Comparison of ENCODE assay signal across 6 cellular contexts in the genomic region with DNA sequence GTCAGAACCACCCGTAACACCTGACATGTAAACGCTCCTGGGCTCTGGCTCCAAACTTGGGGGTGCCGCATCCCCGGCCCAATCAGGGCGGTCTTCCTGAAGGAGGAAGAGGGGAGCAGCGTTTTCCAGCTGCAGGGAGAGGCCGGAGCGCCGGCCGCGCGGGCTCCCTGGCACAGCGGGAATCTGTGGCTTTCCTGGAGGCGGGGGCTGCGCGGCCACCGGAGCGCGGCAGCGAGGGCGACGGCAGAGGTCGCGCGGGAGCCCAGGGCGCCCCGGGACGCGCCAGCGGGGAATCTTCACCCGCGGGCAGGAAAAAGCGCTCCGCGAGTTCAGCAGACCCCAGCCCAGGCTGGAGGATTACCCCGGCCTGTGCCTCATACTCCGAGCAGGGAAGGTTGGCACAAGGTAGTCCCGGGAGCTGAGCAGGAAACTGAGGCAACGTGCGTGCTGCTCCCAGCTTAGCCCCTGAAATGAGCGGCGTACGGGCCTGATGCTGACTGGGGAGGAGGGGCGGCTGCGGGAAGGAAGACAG. TPM values are rescaled to one million over a fixed set of nuclear protein-coding genes. Genes with fewer than 3 reads are reported as not detected.
A peak's percentile ranks its signal among the peaks of the same experiment; 100 is the strongest.
DNase-seq lines count a peak whose midpoint lies in the region; ATAC-seq and TF ChIP-seq lines count a peak whose summit lies in the region.

No MANE protein-coding gene starts in this region.

- H3K36me3 ChIP-seq in thoracic aorta = no peaks in the 10 kb centered on the region

- H3K27ac ChIP-seq in foreskin keratinocyte (no peak overlapping the region), thoracic aorta (peak overlapping the region; percentile 36 to 83)

- H3K27me3 Mint-ChIP-seq in activated CD8-positive, alpha-beta memory T cell treated with anti-CD3 and anti-CD28 coated beads, Interleukin-2, amount 10 ng/mL, durations not matched to agents 7 days and 5 days = peaks cover 37% of the 10 kb centered on the region

- no peaks in the 10 kb centered on the region for H3K9me3 ChIP-seq in thoracic aorta

- H3K27me3 ChIP-seq in foreskin keratinocyte (peaks cover 54% of the 10 kb centered on the region), thoracic aorta (replicated peaks; ENCODE audit: insufficient read depth) (no peaks in the 10 kb centered on the region)

- CTCF ChIA-PET in activated CD8-positive, alpha-beta memory T cell treated with anti-CD3 and anti-CD28 coated beads, Interleukin-2, amount 10 ng/mL, durations not matched to agents 7 days and 5 days (lab: Charles Lee) = interaction anchor here (0.7 to 18.4 kb wide), 24 partner anchors 10 to 139 kb away, joined by 3 to 216 read pairs (median 7); a partner anchor contains a TSS

- H3K4me3 Mint-ChIP-seq in activated CD8-positive, alpha-beta memory T cell treated with anti-CD3 and anti-CD28 coated beads, Interleukin-2, amount 10 ng/mL, durations not matched to agents 7 days and 5 days = peak overlapping the region; percentile 74

- H3K27ac Mint-ChIP-seq in activated CD8-positive, alpha-beta memory T cell treated with anti-CD3 and anti-CD28 coated beads, Interleukin-2, amount 10 ng/mL, durations not matched to agents 7 days and 5 days = no peak overlapping the region

- H3K4me1 Mint-ChIP-seq in activated CD8-positive, alpha-beta memory T cell treated with anti-CD3 and anti-CD28 coated beads, Interleukin-2, amount 10 ng/mL, durations not matched to agents 7 days and 5 days = peaks cover 19% of the 10 kb centered on the region

- no peak for TF ChIP-seq CTCF in foreskin keratinocyte (conservative IDR thresholded peaks at IDR 0.05)
- TF ChIP-seq CTCF in thoracic aorta (IDR thresholded peaks at IDR 0.05) = no peak

- H3K9me3 Mint-ChIP-seq in activated CD8-positive, alpha-beta memory T cell treated with anti-CD3 and anti-CD28 coated beads, Interleukin-2, amount 10 ng/mL, durations not matched to agents 7 days and 5 days (ENCODE audit: low read depth) = no peaks in the 10 kb centered on the region

- peak overlapping the region; percentile 70 for H3K4me3 ChIP-seq in thoracic aorta

- H3K36me3 Mint-ChIP-seq in activated CD8-positive, alpha-beta memory T cell treated with anti-CD3 and anti-CD28 coated beads, Interleukin-2, amount 10 ng/mL, durations not matched to agents 7 days and 5 days = peaks cover 1% of the 10 kb centered on the region

- DNase-seq in activated CD8-positive, alpha-beta memory T cell treated with anti-CD3 and anti-CD28 coated beads, Interleukin-2, amount 10 ng/mL, durations not matched to agents 7 days and 5 days = no peak
- DNase-seq in activated CD8-positive, alpha-beta memory T cell treated with anti-CD3 and anti-CD28 coated beads, Interleukin-2, amount 50 U/mL, for 4 hours = no peak
- DNase-seq in NCI-H748 treated with DMSO at 0.1 percent for 48 hours (lab: John Stamatoyannopoulos, UW) (peak; percentile 5), foreskin keratinocyte (peak in 1 of 2 donors; percentile 4), thoracic aorta (ENCODE audit: low spot score) (no peak), COR-L47 (lab: John Stamatoyannopoulos, UW) (no peak)

- ATAC-seq in activated CD8-positive, alpha-beta memory T cell treated with anti-CD3 and anti-CD28 coated beads, Interleukin-2, amount 10 ng/mL, durations not matched to agents 7 days and 5 days = peak; percentile 35
- ATAC-seq in foreskin keratinocyte = peak; percentile 6
- no peak for ATAC-seq in thoracic aorta (ENCODE audit: insufficient number of reproducible peaks, low FRiP score, low read depth)

- H3K4me1 ChIP-seq in foreskin keratinocyte (no peaks in the 10 kb centered on the region), thoracic aorta (ENCODE audit: control insufficient read depth in 1 of 2, low read depth in 2 of 2) (peaks cover 11 to 51% of the 10 kb centered on the region in 2 donors)

RNA-seq across cellular contexts. Expression of a gene that starts 0.6 kb away (rescaled TPM):
- total RNA-seq in activated CD8-positive, alpha-beta memory T cell treated with anti-CD3 and anti-CD28 coated beads, Interleukin-2, amount 10 ng/mL, durations not matched to agents 7 days and 5 days = under 1 TPM; 0.16 to 0.76 TPM
- total RNA-seq in foreskin keratinocyte (not detected in 2 replicates), thoracic aorta (100 to 1,000 TPM in 1 of 2 donors, 10 to 100 TPM in 1; 54.2 to 116 TPM)
- not detected in 2 replicates for polyA plus RNA-seq in foreskin keratinocyte

RNA-seq across cellular contexts. Expression of a gene that starts 10.6 kb away (rescaled TPM):
- not detected for total RNA-seq in activated CD8-positive, alpha-beta memory T cell treated with anti-CD3 and anti-CD28 coated beads, Interleukin-2, amount 10 ng/mL, durations not matched to agents 7 days and 5 days
- total RNA-seq in foreskin keratinocyte (not detected in 2 replicates), thoracic aorta (1 to 10 TPM; 1.2 to 2.7 TPM)
- not detected in 2 replicates for polyA plus RNA-seq in foreskin keratinocyte

RNA-seq across cellular contexts. Expression of a gene that starts 22.9 kb away (rescaled TPM):
- 1 to 10 TPM; 6.6 TPM for total RNA-seq in activated CD8-positive, alpha-beta memory T cell treated with anti-CD3 and anti-CD28 coated beads, Interleukin-2, amount 10 ng/mL, durations not matched to agents 7 days and 5 days
- total RNA-seq in foreskin keratinocyte (4.2 and 4.4 TPM in 2 replicates), thoracic aorta (10 to 100 TPM in 1 of 2 donors, 1 to 10 TPM in 1; 7.3 to 17.5 TPM)
- polyA plus RNA-seq in foreskin keratinocyte = 10.6 and 11.1 TPM in 2 replicates

RNA-seq across cellular contexts. Expression of a gene that starts 37.5 kb away (rescaled TPM):
- 10 to 100 TPM in 1 of 2 experiments, 1 to 10 TPM in 1; 8.5 to 10.2 TPM for total RNA-seq in activated CD8-positive, alpha-beta memory T cell treated with anti-CD3 and anti-CD28 coated beads, Interleukin-2, amount 10 ng/mL, durations not matched to agents 7 days and 5 days
- 5.4 and 6.1 TPM in 2 replicates for total RNA-seq in foreskin keratinocyte
- polyA plus RNA-seq in foreskin keratinocyte = 3.0 and 4.0 TPM in 2 replicates
- total RNA-seq in thoracic aorta = 10 to 100 TPM; 16.4 to 29.4 TPM

Comparison
In these comparisons a context has a peak if more than half of its experiments do, and no peak if none do; other contexts are left out.
1. RNA of a gene that starts 0.6 kb away (total RNA-seq): 54.2 to 116 TPM in thoracic aorta; 0.16 to 0.76 TPM in activated CD8-positive, alpha-beta memory T cell treated with anti-CD3 and anti-CD28 coated beads, Interleukin-2, amount 10 ng/mL, durations not matched to agents 7 days and 5 days and not detected in foreskin keratinocyte; every median in the first group is over 10 times any median in the second.